20 cellular contexts compared by ENCODE assay signal in genomic region chr1:182631954-182632353, GRCh38. TPM values are rescaled to one million over a fixed set of nuclear protein-coding genes. Genes with fewer than 3 reads are reported as not detected.
DNase-seq lines count a peak whose midpoint lies in the region; ATAC-seq, FAIRE-seq and TF ChIP-seq lines count a peak whose summit lies in the region.
"Had no signal": no experiment of that assay in that cellular context is flagged by ENCODE, and none has a peak within 500 bp of the region (broad histone marks: within the 10 kb centered on the region; RNA-seq: fewer than 3 reads in every experiment).

No MANE protein-coding gene starts in this region.

- H2BK5ac ChIP-seq in H1 (ENCODE audit: low read depth, low read length) = no peak overlapping the region

- H3K4me3 Mint-ChIP-seq in MCF 10A (ENCODE audit: unreplicated experiment) = no peak overlapping the region
- no peak overlapping the region for H3K4me3 Mint-ChIP-seq in activated CD4-positive, alpha-beta memory T cell treated with anti-CD3 and anti-CD28 coated beads for 36 hours

- TF ChIP-seq POLR2A in HepG2 (IDR thresholded peaks at IDR 0.05; ENCODE audit: insufficient read depth in 1 of 2, low read depth in 2 of 2, low read length in 2 of 2) (no peak), right lobe of liver (IDR thresholded peaks at IDR 0.05) (no peak), H1 (IDR thresholded peaks at IDR 0.05; ENCODE audit: control extremely low read depth in 1 of 2, low read depth in 2 of 2, low read length in 2 of 2) (no peak)

- H2BK20ac ChIP-seq in H1 (ENCODE audit: low read length) = no peak overlapping the region

- BruUV-seq in HepG2 (replicated peaks; lab: Mats Ljungman, UMichigan) = no TSS peak
- no TSS peak for BruUV-seq in MCF 10A (replicated peaks; lab: Mats Ljungman, UMichigan)

- intact Hi-C loops in HepG2 (cut with micrococcal nuclease; ENCODE audit: unreplicated experiment) = loop anchor here (10.0 kb wide), 1 partner anchor 1473 kb away; no protein-coding TSS in a partner anchor
- intact Hi-C loops in right lobe of liver (cut with DNase I) = no loop called here
- intact Hi-C loops in MCF 10A (cut with micrococcal nuclease) = no loop called here
- intact Hi-C loops in activated CD4-positive, alpha-beta memory T cell treated with anti-CD3 and anti-CD28 coated beads for 36 hours (cut with micrococcal nuclease) = no loop called here

- no peak overlapping the region for H4K8ac ChIP-seq in H1 (ENCODE audit: extremely low read depth, insufficient read depth, low read length)

- no peak overlapping the region for H2BK120ac ChIP-seq in H1 (replicated peaks; ENCODE audit: low read depth, low read length)

- H2AK5ac ChIP-seq in H1 (ENCODE audit: low read depth, low read length) = no peak overlapping the region

- H4K20me1 ChIP-seq in HepG2 (ENCODE audit: insufficient read depth, low read length) = no peaks in the 10 kb centered on the region
- no peaks in the 10 kb centered on the region for H4K20me1 ChIP-seq in OCI-LY1 (ENCODE audit: insufficient read depth, low read length)
- H4K20me1 ChIP-seq in H1 (replicated peaks in 1 of 2; ENCODE audit: control insufficient read depth in 1 of 2, insufficient read depth in 2 of 2, low read length in 2 of 2) = no peaks in the 10 kb centered on the region

- no peaks in the 10 kb centered on the region for H3K27me3 Mint-ChIP-seq in MCF 10A (ENCODE audit: insufficient read depth, unreplicated experiment)
- H3K27me3 Mint-ChIP-seq in activated CD4-positive, alpha-beta memory T cell treated with anti-CD3 and anti-CD28 coated beads for 36 hours = peaks cover 16% of the 10 kb centered on the region
- H3K27me3 Mint-ChIP-seq: CD4-positive, alpha-beta memory T cell had no signal

- H3K9me3 ChIP-seq in HepG2 (ENCODE audit: low read length) (no peaks in the 10 kb centered on the region), right lobe of liver (no peaks in the 10 kb centered on the region), OCI-LY1 (ENCODE audit: low read length) (no peaks in the 10 kb centered on the region), H1 (ENCODE audit: insufficient read depth in 2 of 2, low read depth in 1 of 2, low read length in 1 of 2) (no peaks in the 10 kb centered on the region)
- H3K9me3 ChIP-seq: BE2C, HAP-1 had no signal

- TF ChIP-seq RAD21 in HepG2 (CRISPR knock-in tag; IDR thresholded peaks at IDR 0.05) = no peak
- no peak for TF ChIP-seq RAD21 in H1 (IDR thresholded peaks at IDR 0.05 in 1 of 2, conservative IDR thresholded peaks at IDR 0.05 in 1 of 2; ENCODE audit: low read depth in 2 of 2, low read length in 2 of 2)

- H2AFZ ChIP-seq in HepG2 (ENCODE audit: low read length) (no peak overlapping the region), OCI-LY1 (ENCODE audit: low read length) (no peak overlapping the region), H1 (ENCODE audit: low read length) (no peak overlapping the region)

- no peaks in the 10 kb centered on the region for H3F3A ChIP-seq in OCI-LY1 (ENCODE audit: insufficient read depth, low read length)

- CTCF ChIA-PET in HepG2 (lab: Yijun Ruan, JAX; ENCODE audit: low intra/inter-chr PET ratio, low total read pairs) (no interaction called here), H1 (lab: Charles Lee; ENCODE audit: partially characterized antibody) (interaction anchor here (5.0 kb wide), 1 partner anchor 152 kb away, joined by 35 read pairs; no protein-coding TSS in a partner anchor), MCF 10A (lab: Yijun Ruan, JAX) (interaction anchor here (0.7 to 1.8 kb wide), 3 partner anchors 12 to 1153 kb away, joined by 3 to 4 read pairs (median 3); no protein-coding TSS in a partner anchor)
- CTCF ChIA-PET in activated CD4-positive, alpha-beta memory T cell treated with anti-CD3 and anti-CD28 coated beads for 36 hours (lab: Charles Lee) = no interaction called here

- H3K23ac ChIP-seq in H1 (ENCODE audit: insufficient read length) = no peak overlapping the region

- H3K4me3 ChIP-seq in HepG2 (replicated peaks in 1 of 3; ENCODE audit: insufficient read depth in 1 of 3, low read depth in 2 of 3, low read length in 3 of 3) = no peak overlapping the region
- H3K4me3 ChIP-seq in right lobe of liver = no peak overlapping the region
- no peak overlapping the region for H3K4me3 ChIP-seq in OCI-LY1 (ENCODE audit: low read depth, low read length, poor library complexity, severe bottlenecking)
- no peak overlapping the region for H3K4me3 ChIP-seq in H1 (ENCODE audit: extremely low read depth in 1 of 4, insufficient read depth in 2 of 4, low read depth in 3 of 4, low read length in 4 of 4)
- H3K4me3 ChIP-seq: HAP-1 had no signal

- no peak overlapping the region for H3K56ac ChIP-seq in H1 (replicated peaks; ENCODE audit: insufficient read length, low read depth, low read length)

- H3K27ac Mint-ChIP-seq in MCF 10A (ENCODE audit: low read depth, unreplicated experiment) = no peak overlapping the region
- H3K27ac Mint-ChIP-seq in activated CD4-positive, alpha-beta memory T cell treated with anti-CD3 and anti-CD28 coated beads for 36 hours = no peak overlapping the region

- FAIRE-seq in HepG2 (lab: Jason Lieb, UNC) = no peak
- no peak for FAIRE-seq in H1 (lab: Jason Lieb, UNC)
- FAIRE-seq: HTR-8/SVneo had no signal

- no peak overlapping the region for H4K5ac ChIP-seq in H1 (ENCODE audit: insufficient read length, low read depth, low read length)

- H3K36me3 ChIP-seq in HepG2 (replicated peaks in 1 of 2; ENCODE audit: control insufficient read depth in 1 of 2, insufficient read depth in 2 of 2, low read length in 2 of 2) = no peaks in the 10 kb centered on the region
- H3K36me3 ChIP-seq in right lobe of liver = no peaks in the 10 kb centered on the region
- no peaks in the 10 kb centered on the region for H3K36me3 ChIP-seq in OCI-LY1 (ENCODE audit: insufficient read depth, low read length)
- H3K36me3 ChIP-seq in H1 (ENCODE audit: control insufficient read depth in 2 of 4, insufficient read depth in 4 of 4, low read length in 3 of 4) = no peaks in the 10 kb centered on the region
- H3K36me3 ChIP-seq: BE2C, HAP-1 had no signal

- no peaks in the 10 kb centered on the region for H3K9me2 ChIP-seq in OCI-LY1 (ENCODE audit: low read depth, low read length)

- TF ChIP-seq CTCF in HepG2 (CRISPR knock-in tag; IDR thresholded peaks at IDR 0.05) (no peak), right lobe of liver (IDR thresholded peaks at IDR 0.05) (no peak), OCI-LY1 (IDR thresholded peaks at IDR 0.05; ENCODE audit: low read length) (no peak), H1 (IDR thresholded peaks at IDR 0.05; ENCODE audit: control extremely low read depth in 1 of 3, insufficient read depth in 1 of 3, low read depth in 1 of 3, low read length in 3 of 3) (no peak), MCF 10A (IDR thresholded peaks at IDR 0.05; ENCODE audit: unreplicated experiment) (no peak)

- DNase-seq in HepG2 (ENCODE audit: low spot score) (no peak), right lobe of liver (no peak), H1 (ENCODE audit: low read depth in 1 of 2, low spot score in 2 of 2) (no peak), MCF 10A (ENCODE audit: unreplicated experiment) (no peak), NCI-H82 treated with DMSO at 0.1 percent for 48 hours (lab: John Stamatoyannopoulos, UW; ENCODE audit: unreplicated experiment) (no peak)
- DNase-seq in effector CD8-positive, alpha-beta T cell (lab: John Stamatoyannopoulos, UW) = no peak
- no peak for DNase-seq in activated CD4-positive, alpha-beta memory T cell treated with anti-CD3 and anti-CD28 coated beads for 36 hours
- DNase-seq: CD4-positive, alpha-beta memory T cell; DMS53; NCI-H1105; NCI-H2081; NCI-H2171 treated with DMSO at 0.1 percent for 48 hours; NCI-H446; NCI-H526 treated with DMSO at 0.1 percent for 48 hours; PC-3 had no signal

- H4K91ac ChIP-seq in H1 (replicated peaks; ENCODE audit: insufficient read length, low read length) = no peak overlapping the region

- no peak for TF ChIP-seq EP300 in HepG2 (IDR thresholded peaks at IDR 0.05; ENCODE audit: low read depth in 2 of 2, low read length in 2 of 2)
- no peak for TF ChIP-seq EP300 in HepG2 (CRISPR knock-in tag; IDR thresholded peaks at IDR 0.05; ENCODE audit: borderline replicate concordance)
- no peak for TF ChIP-seq EP300 in H1 (IDR thresholded peaks at IDR 0.05; ENCODE audit: borderline replicate concordance in 1 of 2, low read depth in 2 of 2, low read length in 2 of 2)

- no peak overlapping the region for H3K4ac ChIP-seq in H1 (replicated peaks; ENCODE audit: insufficient read length, low read depth, low read length)

- no peak overlapping the region for H2BK12ac ChIP-seq in H1 (ENCODE audit: low read depth, low read length)

- in situ Hi-C loops in HepG2 (cut with HindIII; ENCODE audit: extremely low pct_ligation_motif_present, low pct_unique_long_range_greater_than_20kb) = no loop called here

- H3K79me2 ChIP-seq in HepG2 (ENCODE audit: insufficient read depth, low read length) = no peaks in the 10 kb centered on the region
- H3K79me2 ChIP-seq in OCI-LY1 (ENCODE audit: insufficient read depth, low read length) = no peaks in the 10 kb centered on the region
- no peaks in the 10 kb centered on the region for H3K79me2 ChIP-seq in H1 (ENCODE audit: control insufficient read depth in 1 of 2, insufficient read depth in 2 of 2, low read length in 2 of 2)

- no peak overlapping the region for H3K14ac ChIP-seq in H1 (ENCODE audit: insufficient read length)

- no peaks in the 10 kb centered on the region for H3K9me3 Mint-ChIP-seq in MCF 10A (ENCODE audit: unreplicated experiment)
- no peaks in the 10 kb centered on the region for H3K9me3 Mint-ChIP-seq in activated CD4-positive, alpha-beta memory T cell treated with anti-CD3 and anti-CD28 coated beads for 36 hours
- H3K9me3 Mint-ChIP-seq: CD4-positive, alpha-beta memory T cell had no signal

- H3K23me2 ChIP-seq in H1 (ENCODE audit: low read depth, low read length) = no peaks in the 10 kb centered on the region; the same call in 1 of the 2 replicates

- no peaks in the 10 kb centered on the region for H3K36me3 Mint-ChIP-seq in MCF 10A (ENCODE audit: insufficient read depth, unreplicated experiment)
- H3K36me3 Mint-ChIP-seq in activated CD4-positive, alpha-beta memory T cell treated with anti-CD3 and anti-CD28 coated beads for 36 hours = no peaks in the 10 kb centered on the region
- H3K36me3 Mint-ChIP-seq: CD4-positive, alpha-beta memory T cell had no signal

- H3K4me2 ChIP-seq in HepG2 (ENCODE audit: low read depth, low read length) (no peak overlapping the region), OCI-LY1 (ENCODE audit: low read length) (no peak overlapping the region), H1 (ENCODE audit: insufficient read depth in 1 of 2, low read depth in 2 of 2, low read length in 2 of 2) (no peak overlapping the region)

- WGBS in HepG2 (ENCODE audit: low lambda C conversion rate) = 29% methylated on average over 1 of the region's 1 CpG
- 38% methylated on average over 1 of the region's 1 CpG for WGBS in right lobe of liver (ENCODE audit: insufficient coverage, low coverage, low lambda C conversion rate, missing lambda C conversion rate)
- 83 to 100% methylated on average over 1 of the region's 1 CpG for WGBS in H1 (ENCODE audit: extremely low coverage in 1 of 2, insufficient coverage in 1 of 2, insufficient read length in 1 of 2, insufficient replicate concordance in 2 of 2, low coverage in 1 of 2, low lambda C conversion rate in 2 of 2, missing lambda C conversion rate in 1 of 2), 2 experiments

- POLR2A ChIA-PET in HepG2 (lab: Yijun Ruan, JAX) = no interaction called here
- POLR2A ChIA-PET in H1 (lab: Charles Lee; ENCODE audit: partially characterized antibody) = interaction anchor here (15.8 kb wide), 1 partner anchor 17 kb away, joined by 107 read pairs; no protein-coding TSS in a partner anchor
- POLR2A ChIA-PET in MCF 10A (lab: Yijun Ruan, JAX) = no interaction called here
- POLR2A ChIA-PET in activated CD4-positive, alpha-beta memory T cell treated with anti-CD3 and anti-CD28 coated beads for 36 hours (lab: Charles Lee) = no interaction called here

- H3K4me1 ChIP-seq in HepG2 (ENCODE audit: insufficient read depth, low read length) (no peaks in the 10 kb centered on the region), right lobe of liver (no peaks in the 10 kb centered on the region), OCI-LY1 (ENCODE audit: insufficient read depth, low read length, severe bottlenecking) (peaks cover 65% of the 10 kb centered on the region), H1 (replicated peaks in 1 of 4; ENCODE audit: control insufficient read depth in 3 of 4, insufficient read depth in 4 of 4, low read length in 3 of 4) (peaks cover 6 to 19% (median 12%) of the 10 kb centered on the region in 4 experiments; a peak in 6 of 7 replicates)
- H3K4me1 ChIP-seq: HAP-1 had no signal

- H3K27ac ChIP-seq in HepG2 (ENCODE audit: extremely low read length, insufficient read depth, low read length) = no peak overlapping the region
- H3K27ac ChIP-seq in right lobe of liver = no peak overlapping the region
- peak overlapping the region; percentile 88 for H3K27ac ChIP-seq in OCI-LY1 (ENCODE audit: low read depth, low read length, poor library complexity, severe bottlenecking)
- H3K27ac ChIP-seq in H1 (ENCODE audit: low read depth, low read length) = no peak overlapping the region

- no peaks in the 10 kb centered on the region for H3K79me1 ChIP-seq in H1 (ENCODE audit: low read depth, low read length)

- peaks cover 10% of the 10 kb centered on the region for H3K4me1 Mint-ChIP-seq in MCF 10A (ENCODE audit: insufficient read depth, unreplicated experiment)
- H3K4me1 Mint-ChIP-seq in activated CD4-positive, alpha-beta memory T cell treated with anti-CD3 and anti-CD28 coated beads for 36 hours (ENCODE audit: low read depth) = peaks cover 40% of the 10 kb centered on the region

- no peak overlapping the region for H3K9ac ChIP-seq in HepG2 (ENCODE audit: insufficient read depth, low read depth, low read length)
- no peak overlapping the region for H3K9ac ChIP-seq in OCI-LY1 (ENCODE audit: low read length)
- H3K9ac ChIP-seq in H1 (replicated peaks in 1 of 4; ENCODE audit: extremely low read depth in 1 of 4, low read depth in 3 of 4, low read length in 3 of 4) = no peak overlapping the region

- H3K27me3 ChIP-seq in HepG2 (ENCODE audit: control insufficient read depth in 1 of 2, insufficient read depth in 2 of 2, low read length in 2 of 2) (peaks cover 0 to 8% of the 10 kb centered on the region in 2 experiments; a peak in 1 of 5 replicates), right lobe of liver (no peaks in the 10 kb centered on the region), OCI-LY1 (ENCODE audit: insufficient read depth, low read length) (no peaks in the 10 kb centered on the region), H1 (replicated peaks in 1 of 4; ENCODE audit: control insufficient read depth in 3 of 4, extremely low read depth in 1 of 4, insufficient read depth in 3 of 4, low read length in 3 of 4) (no peaks in the 10 kb centered on the region)
- H3K27me3 ChIP-seq: BE2C had no signal

- H2BK15ac ChIP-seq in H1 (ENCODE audit: low read length) = no peak overlapping the region

- H3K18ac ChIP-seq in H1 (ENCODE audit: extremely low read depth, low read length) = no peak overlapping the region

- no peak for ATAC-seq in HepG2
- no peak for ATAC-seq in right lobe of liver
- ATAC-seq: PC-3 had no signal

RNA-seq across cellular contexts. Expression of gene RGS16, which starts 27.8 kb away (rescaled TPM):
- total RNA-seq in HepG2 (2016; rRNA removed; fragmentation: Illumina TruSeq; extraction: Trizol) (not detected in 2 replicates), right lobe of liver (1 to 10 TPM in 3 of 6 experiments, under 1 TPM in 3; 0.15 to 3.4 (median 0.99) TPM), MCF 10A (2022) (11.9 and 13.7 TPM in 2 replicates)
- not detected in 2 replicates for total RNA-seq in HepG2 (2016; cell fraction: cytosol; rRNA removed; fragmentation: Illumina TruSeq; extraction: Trizol; ENCODE audit: low read depth)
- not detected in 2 replicates for total RNA-seq in HepG2 (2016; cell fraction: insoluble cytoplasmic fraction; rRNA removed; fragmentation: Illumina TruSeq; extraction: Trizol)
- not detected in 2 replicates for total RNA-seq in HepG2 (2016; cell fraction: membrane; rRNA removed; fragmentation: Illumina TruSeq; extraction: Trizol)
- total RNA-seq in HepG2 (2016; cell fraction: nucleus; rRNA removed; fragmentation: Illumina TruSeq; extraction: Trizol) = not detected in 2 replicates
- polyA plus RNA-seq in HepG2 (2011; rRNA removed) (not detected in 2 replicates), H1 (2011; rRNA removed) (5.7 and 7.7 TPM in 2 replicates)
- not detected in 2 replicates for polyA plus RNA-seq in HepG2 (2011; cell fraction: cytosol; rRNA removed)
- not detected in 2 replicates for polyA plus RNA-seq in HepG2 (2011; cell fraction: nucleus; rRNA removed)
- not detected in 2 replicates for polyA plus RNA-seq in HepG2 (2012)
- not detected in 2 replicates for polyA plus RNA-seq in HepG2 (2016; cell fraction: cytosol; fragmentation: Illumina TruSeq; extraction: Trizol; ENCODE audit: low read depth)
- not detected in 2 replicates for polyA plus RNA-seq in HepG2 (2016; cell fraction: insoluble cytoplasmic fraction; fragmentation: Illumina TruSeq; extraction: Trizol; ENCODE audit: low read depth)
- polyA plus RNA-seq in HepG2 (2016; cell fraction: membrane; fragmentation: Illumina TruSeq; extraction: Trizol; ENCODE audit: low read depth) = not detected in 2 replicates
- not detected in 2 replicates for polyA plus RNA-seq in HepG2 (2016; cell fraction: nucleus; fragmentation: Illumina TruSeq; extraction: Trizol; ENCODE audit: insufficient read depth, low read depth)
- polyA minus RNA-seq in HepG2 (2011; rRNA and poly(A)+ RNA removed; ENCODE audit: low replicate concordance) = 3.1 TPM in 1 of 2 replicates, not detected in the other
- not detected in 2 replicates for polyA minus RNA-seq in HepG2 (2011; cell fraction: cytosol; rRNA and poly(A)+ RNA removed)
- polyA minus RNA-seq in HepG2 (2011; cell fraction: nucleus; rRNA and poly(A)+ RNA removed) = not detected in 2 replicates
- total RNA-seq in H1 (2021; fragmentation: NEBNext Ultra II Directional; extraction: Animal tissue kit (Norgen Biotek cat#: 25700)) = 8.1 and 9.8 TPM in 2 replicates
- polyA plus RNA-seq in H1 (2011; cell fraction: cytosol; rRNA removed) = 8.6 TPM
- 9.3 TPM for polyA plus RNA-seq in H1 (2011; cell fraction: nucleus; rRNA removed)
- polyA plus RNA-seq in H1 (2012, experiment 1 of 2) = 7.5 to 8.3 TPM (median 8.1 TPM) in 4 replicates
- polyA plus RNA-seq in H1 (2012, experiment 2 of 2) = 8.6 TPM
- polyA plus RNA-seq in H1 (2013, experiment 1 of 2) = 5.7 TPM
- 5.4 TPM for polyA plus RNA-seq in H1 (2013, experiment 2 of 2)
- polyA minus RNA-seq in H1 (2011; rRNA and poly(A)+ RNA removed) = 4.1 and 5.1 TPM in 2 replicates
- polyA minus RNA-seq in H1 (2011; cell fraction: cytosol; rRNA and poly(A)+ RNA removed) = 5.7 TPM
- 6.7 TPM for polyA minus RNA-seq in H1 (2011; cell fraction: nucleus; rRNA and poly(A)+ RNA removed)
- total RNA-seq in activated CD4-positive, alpha-beta memory T cell treated with anti-CD3 and anti-CD28 coated beads for 36 hours = 10 to 100 TPM; 49.8 to 51.9 TPM
- total RNA-seq: LHCN-M2 had no signal

RNA-seq across cellular contexts. Expression of gene RNASEL, which starts 42.9 kb away (rescaled TPM):
- 0.13 and 0.20 TPM in 2 replicates for total RNA-seq in HepG2 (2016; rRNA removed; fragmentation: Illumina TruSeq; extraction: Trizol)
- total RNA-seq in HepG2 (2016; cell fraction: cytosol; rRNA removed; fragmentation: Illumina TruSeq; extraction: Trizol; ENCODE audit: low read depth) = not detected in 2 replicates
- 0.09 and 0.12 TPM in 2 replicates for total RNA-seq in HepG2 (2016; cell fraction: insoluble cytoplasmic fraction; rRNA removed; fragmentation: Illumina TruSeq; extraction: Trizol)
- 0.07 TPM in 1 of 2 replicates, not detected in the other for total RNA-seq in HepG2 (2016; cell fraction: membrane; rRNA removed; fragmentation: Illumina TruSeq; extraction: Trizol)
- 0.09 TPM in 2 replicates for total RNA-seq in HepG2 (2016; cell fraction: nucleus; rRNA removed; fragmentation: Illumina TruSeq; extraction: Trizol)
- polyA plus RNA-seq in HepG2 (2011; rRNA removed) = 0.05 and 0.16 TPM in 2 replicates
- 0.01 and 0.09 TPM in 2 replicates for polyA plus RNA-seq in HepG2 (2011; cell fraction: cytosol; rRNA removed)
- 0.06 and 0.29 TPM in 2 replicates for polyA plus RNA-seq in HepG2 (2011; cell fraction: nucleus; rRNA removed)
- polyA plus RNA-seq in HepG2 (2012) = 0.04 and 0.08 TPM in 2 replicates
- not detected in 2 replicates for polyA plus RNA-seq in HepG2 (2016; cell fraction: cytosol; fragmentation: Illumina TruSeq; extraction: Trizol; ENCODE audit: low read depth)
- 0.15 TPM in 1 of 2 replicates, not detected in the other for polyA plus RNA-seq in HepG2 (2016; cell fraction: insoluble cytoplasmic fraction; fragmentation: Illumina TruSeq; extraction: Trizol; ENCODE audit: low read depth)
- not detected in 2 replicates for polyA plus RNA-seq in HepG2 (2016; cell fraction: membrane; fragmentation: Illumina TruSeq; extraction: Trizol; ENCODE audit: low read depth)
- polyA plus RNA-seq in HepG2 (2016; cell fraction: nucleus; fragmentation: Illumina TruSeq; extraction: Trizol; ENCODE audit: insufficient read depth, low read depth) = 0.15 and 0.18 TPM in 2 replicates
- 0.04 and 1.8 TPM in 2 replicates for polyA minus RNA-seq in HepG2 (2011; rRNA and poly(A)+ RNA removed; ENCODE audit: low replicate concordance)
- not detected in 2 replicates for polyA minus RNA-seq in HepG2 (2011; cell fraction: cytosol; rRNA and poly(A)+ RNA removed)
- polyA minus RNA-seq in HepG2 (2011; cell fraction: nucleus; rRNA and poly(A)+ RNA removed) = 0.13 and 0.37 TPM in 2 replicates
- total RNA-seq in right lobe of liver = 1 to 10 TPM; 1.8 to 3.3 (median 2.1) TPM
- total RNA-seq in H1 (2021; fragmentation: NEBNext Ultra II Directional; extraction: Animal tissue kit (Norgen Biotek cat#: 25700)) = 0.57 and 0.78 TPM in 2 replicates
- polyA plus RNA-seq in H1 (2011; rRNA removed) = 0.27 and 0.39 TPM in 2 replicates
- polyA plus RNA-seq in H1 (2011; cell fraction: cytosol; rRNA removed) = 0.56 TPM
- 0.43 TPM for polyA plus RNA-seq in H1 (2011; cell fraction: nucleus; rRNA removed)
- 0.42 to 0.69 TPM (median 0.55 TPM) in 4 replicates for polyA plus RNA-seq in H1 (2012, experiment 1 of 2)
- 0.08 TPM for polyA plus RNA-seq in H1 (2012, experiment 2 of 2)
- 0.28 TPM for polyA plus RNA-seq in H1 (2013, experiment 1 of 2)
- 0.29 TPM for polyA plus RNA-seq in H1 (2013, experiment 2 of 2)
- polyA minus RNA-seq in H1 (2011; rRNA and poly(A)+ RNA removed) = 0.63 and 0.73 TPM in 2 replicates
- 0.51 TPM for polyA minus RNA-seq in H1 (2011; cell fraction: cytosol; rRNA and poly(A)+ RNA removed)
- polyA minus RNA-seq in H1 (2011; cell fraction: nucleus; rRNA and poly(A)+ RNA removed) = 0.60 TPM
- total RNA-seq in MCF 10A (2022) = 4.2 and 8.0 TPM in 2 replicates
- 1 to 10 TPM; 4.5 TPM for total RNA-seq in activated CD4-positive, alpha-beta memory T cell treated with anti-CD3 and anti-CD28 coated beads for 36 hours

RNA-seq across cellular contexts. Expression of gene RGS8, which starts 52.4 kb away (rescaled TPM):
- not detected in 2 replicates for total RNA-seq in HepG2 (2016; rRNA removed; fragmentation: Illumina TruSeq; extraction: Trizol)
- total RNA-seq in HepG2 (2016; cell fraction: cytosol; rRNA removed; fragmentation: Illumina TruSeq; extraction: Trizol; ENCODE audit: low read depth) = not detected in 2 replicates
- total RNA-seq in HepG2 (2016; cell fraction: insoluble cytoplasmic fraction; rRNA removed; fragmentation: Illumina TruSeq; extraction: Trizol) = not detected in 2 replicates
- total RNA-seq in HepG2 (2016; cell fraction: membrane; rRNA removed; fragmentation: Illumina TruSeq; extraction: Trizol) = not detected in 2 replicates
- total RNA-seq in HepG2 (2016; cell fraction: nucleus; rRNA removed; fragmentation: Illumina TruSeq; extraction: Trizol) = not detected in 2 replicates
- not detected in 2 replicates for polyA plus RNA-seq in HepG2 (2011; rRNA removed)
- polyA plus RNA-seq in HepG2 (2011; cell fraction: cytosol; rRNA removed) = not detected in 2 replicates
- not detected in 2 replicates for polyA plus RNA-seq in HepG2 (2011; cell fraction: nucleus; rRNA removed)
- not detected in 2 replicates for polyA plus RNA-seq in HepG2 (2012)
- not detected in 2 replicates for polyA plus RNA-seq in HepG2 (2016; cell fraction: cytosol; fragmentation: Illumina TruSeq; extraction: Trizol; ENCODE audit: low read depth)
- polyA plus RNA-seq in HepG2 (2016; cell fraction: insoluble cytoplasmic fraction; fragmentation: Illumina TruSeq; extraction: Trizol; ENCODE audit: low read depth) = not detected in 2 replicates
- not detected in 2 replicates for polyA plus RNA-seq in HepG2 (2016; cell fraction: membrane; fragmentation: Illumina TruSeq; extraction: Trizol; ENCODE audit: low read depth)
- polyA plus RNA-seq in HepG2 (2016; cell fraction: nucleus; fragmentation: Illumina TruSeq; extraction: Trizol; ENCODE audit: insufficient read depth, low read depth) = not detected in 2 replicates
- not detected in 2 replicates for polyA minus RNA-seq in HepG2 (2011; rRNA and poly(A)+ RNA removed; ENCODE audit: low replicate concordance)
- not detected in 2 replicates for polyA minus RNA-seq in HepG2 (2011; cell fraction: cytosol; rRNA and poly(A)+ RNA removed)
- polyA minus RNA-seq in HepG2 (2011; cell fraction: nucleus; rRNA and poly(A)+ RNA removed) = not detected in 2 replicates
- not detected for total RNA-seq in right lobe of liver
- total RNA-seq in H1 (2021; fragmentation: NEBNext Ultra II Directional; extraction: Animal tissue kit (Norgen Biotek cat#: 25700)) = 0.13 and 0.29 TPM in 2 replicates
- 0.16 and 0.23 TPM in 2 replicates for polyA plus RNA-seq in H1 (2011; rRNA removed)
- 0.18 TPM for polyA plus RNA-seq in H1 (2011; cell fraction: cytosol; rRNA removed)
- 0.11 TPM for polyA plus RNA-seq in H1 (2011; cell fraction: nucleus; rRNA removed)
- 0.10 to 0.42 TPM (median 0.17 TPM) in 4 replicates for polyA plus RNA-seq in H1 (2012, experiment 1 of 2)
- 0.04 TPM for polyA plus RNA-seq in H1 (2012, experiment 2 of 2)
- polyA plus RNA-seq in H1 (2013, experiment 1 of 2) = 0.06 TPM
- 0.04 TPM for polyA plus RNA-seq in H1 (2013, experiment 2 of 2)
- polyA minus RNA-seq in H1 (2011; rRNA and poly(A)+ RNA removed) = 0.79 and 0.88 TPM in 2 replicates
- 0.37 TPM for polyA minus RNA-seq in H1 (2011; cell fraction: cytosol; rRNA and poly(A)+ RNA removed)
- polyA minus RNA-seq in H1 (2011; cell fraction: nucleus; rRNA and poly(A)+ RNA removed) = 0.60 TPM
- not detected in 2 replicates for total RNA-seq in MCF 10A (2022)
- total RNA-seq in activated CD4-positive, alpha-beta memory T cell treated with anti-CD3 and anti-CD28 coated beads for 36 hours = under 1 TPM in 1 of 2 experiments, not detected in 1; 0.05 TPM
- total RNA-seq: CD4-positive, alpha-beta memory T cell; LHCN-M2; PC-3 had no signal
- polyA plus RNA-seq: CD4-positive, alpha-beta memory T cell had no signal

Comparison
In these comparisons a context has a peak if more than half of its experiments do, and no peak if none do; other contexts are left out.
1. CTCF ChIA-PET loops: an anchor here in H1 (5.0 kb wide) and MCF 10A (0.7 to 1.8 kb wide); none called in HepG2 and activated CD4-positive, alpha-beta memory T cell treated with anti-CD3 and anti-CD28 coated beads for 36 hours.
2. Of the 41 proteins assayed by ChIP-seq in both HepG2 and H1: peak only in HepG2: none; only in H1: KDM1A; in both: none; in neither: 40.